Comparison of ENCODE assay signal across 14 cellular contexts in the genomic region with DNA sequence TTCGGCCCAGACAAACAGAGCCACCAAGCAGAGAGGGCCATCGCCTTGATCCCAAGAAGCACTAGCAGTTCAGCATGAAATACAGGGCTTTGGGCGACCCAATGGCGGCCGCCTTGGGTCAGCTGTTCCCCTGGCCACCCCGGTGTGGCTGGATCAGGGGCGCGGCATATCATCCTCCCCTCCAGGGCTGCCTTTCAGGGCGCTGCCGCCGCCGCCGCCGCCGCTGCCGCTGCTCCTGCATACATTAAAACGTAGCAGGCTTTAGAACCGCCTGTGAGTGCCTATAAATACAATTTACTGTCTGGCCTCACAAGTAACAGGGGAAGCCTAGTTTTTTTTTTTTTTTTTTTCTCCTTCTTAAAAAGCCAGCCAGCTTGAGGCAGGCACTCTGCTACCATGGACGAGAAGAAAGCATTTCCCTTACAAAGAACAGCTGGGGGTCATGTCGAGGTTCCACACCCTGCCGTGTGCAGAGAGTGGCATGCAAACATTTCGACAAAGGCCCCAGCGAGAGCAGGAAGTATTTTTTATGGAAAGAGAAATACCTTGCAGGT. TPM values are rescaled to one million over a fixed set of nuclear protein-coding genes. Genes with fewer than 3 reads are reported as not detected.
A peak's percentile ranks its signal among the peaks of the same experiment; 100 is the strongest.
DNase-seq lines count a peak whose midpoint lies in the region; TF ChIP-seq lines count a peak whose summit lies in the region.
"Had no signal": no experiment of that assay in that cellular context is flagged by ENCODE, and none has a peak within 500 bp of the region (broad histone marks: within the 10 kb centered on the region; RNA-seq: fewer than 3 reads in every experiment).

No MANE protein-coding gene starts in this region.

- in situ Hi-C loops in ACHN (cut with HindIII; ENCODE audit: low pct_ligation_motif_present, low pct_unique_long_range_greater_than_20kb, low sequenced_read_pairs): no loop called here

- no peaks in the 10 kb centered on the region for H3K9me3 ChIP-seq in iPS-18c (ENCODE audit: control insufficient read depth, insufficient read depth, low read length)
- H3K9me3 ChIP-seq in Peyer's patch: no peaks in the 10 kb centered on the region

- H3K4me3 ChIP-seq in iPS-18c (ENCODE audit: insufficient read depth, low read depth, low read length): peak overlapping the region; percentile 31; the same call in 1 of the 2 replicates
- no peak overlapping the region for H3K4me3 ChIP-seq in Peyer's patch

- no peak for TF ChIP-seq POLR2A in Peyer's patch (IDR thresholded peaks at IDR 0.05)

- no peak overlapping the region for H3K27ac ChIP-seq in Peyer's patch

- peak; percentile 36 for DNase-seq in NCI-H1436 (lab: John Stamatoyannopoulos, UW)
- DNase-seq in NCI-H1436 treated with DMSO at 0.1 percent for 48 hours (lab: John Stamatoyannopoulos, UW): no peak
- peak; percentile 56 for DNase-seq in NCI-H774 (lab: John Stamatoyannopoulos, UW)
- DNase-seq in smooth muscle cell of the brain vasculature (ENCODE audit: low read depth, low spot score): peak; percentile 24
- DNase-seq in activated CD4-positive, alpha-beta T cell treated with anti-CD3 and anti-CD28 coated beads for 1 hour: no peak
- no peak for DNase-seq in Peyer's patch
- no peak for DNase-seq in ACHN
- DNase-seq: 8988T; activated CD4-positive, alpha-beta T cell treated with anti-CD3 and anti-CD28 coated beads for 36 hours; right cardiac atrium; Right ventricle myocardium superior had no signal

- H3K4me1 ChIP-seq in Peyer's patch: no peaks in the 10 kb centered on the region

- TF ChIP-seq CTCF in Peyer's patch (IDR thresholded peaks at IDR 0.05): no peak

- peaks cover 0 to 56% (median 0%) of the 10 kb centered on the region in 3 donors for H3K36me3 ChIP-seq in Peyer's patch

- no peaks in the 10 kb centered on the region for H3K27me3 ChIP-seq in Peyer's patch

RNA-seq across cellular contexts. Expression of a gene that starts 57.7 kb away (rescaled TPM):
- not detected for total RNA-seq in Peyer's patch
- total RNA-seq: activated CD4-positive, alpha-beta T cell treated with anti-CD3 and anti-CD28 coated beads for 36 hours; activated T-helper 2 cell treated with anti-CD3 and anti-CD28 coated beads, Interferon-gamma antibody, Interleukin-2, Interleukin-4, amounts not matched to agents 10 μg/mL and 5 μg/mL and 100 μg/mL, durations not matched to agents 14 hours and 24 hours and 36 hours; lung microvascular endothelial cell; right cardiac atrium; Right ventricle myocardium superior had no signal

Comparison
In these comparisons a context has a peak if more than half of its experiments do, and no peak if none do; other contexts are left out.
1. DNase-seq: peak in NCI-H1436 (single experiment), NCI-H774 (single experiment) and smooth muscle cell of the brain vasculature (single experiment); none in NCI-H1436 treated with DMSO at 0.1 percent for 48 hours (single experiment), activated CD4-positive, alpha-beta T cell treated with anti-CD3 and anti-CD28 coated beads for 1 hour (single experiment), Peyer's patch (0 of 3) and ACHN (single experiment).